In genomic region chr5:10277773-10278630, GRCh38 we compare ENCODE assay signal across 1 cellular context.
TF ChIP-seq lines count a peak whose summit lies in the region.

No MANE protein-coding gene starts in this region.

TF ChIP-seq in HepG2, 621 proteins besides CTCF, POLR2A, EP300 and RAD21:
- no peak for TF ChIP-seq TFDP2 (CRISPR knock-in tag; IDR thresholded peaks at IDR 0.05)
- TF ChIP-seq ZNF564 (CRISPR knock-in tag; IDR thresholded peaks at IDR 0.05) = no peak
- TF ChIP-seq ZNF101 (CRISPR knock-in tag; IDR thresholded peaks at IDR 0.05; ENCODE audit: borderline replicate concordance, low read depth) = no peak
- TF ChIP-seq YEATS4 (CRISPR knock-in tag; IDR thresholded peaks at IDR 0.05; ENCODE audit: borderline replicate concordance) = no peak
- TF ChIP-seq JARID2 (CRISPR knock-in tag; IDR thresholded peaks at IDR 0.05; ENCODE audit: insufficient replicate concordance) = no peak
- TF ChIP-seq, protein P1, sequence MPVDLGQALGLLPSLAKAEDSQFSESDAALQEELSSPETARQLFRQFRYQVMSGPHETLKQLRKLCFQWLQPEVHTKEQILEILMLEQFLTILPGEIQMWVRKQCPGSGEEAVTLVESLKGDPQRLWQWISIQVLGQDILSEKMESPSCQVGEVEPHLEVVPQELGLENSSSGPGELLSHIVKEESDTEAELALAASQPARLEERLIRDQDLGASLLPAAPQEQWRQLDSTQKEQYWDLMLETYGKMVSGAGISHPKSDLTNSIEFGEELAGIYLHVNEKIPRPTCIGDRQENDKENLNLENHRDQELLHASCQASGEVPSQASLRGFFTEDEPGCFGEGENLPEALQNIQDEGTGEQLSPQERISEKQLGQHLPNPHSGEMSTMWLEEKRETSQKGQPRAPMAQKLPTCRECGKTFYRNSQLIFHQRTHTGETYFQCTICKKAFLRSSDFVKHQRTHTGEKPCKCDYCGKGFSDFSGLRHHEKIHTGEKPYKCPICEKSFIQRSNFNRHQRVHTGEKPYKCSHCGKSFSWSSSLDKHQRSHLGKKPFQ (CRISPR knock-in tag; IDR thresholded peaks at IDR 0.05; ENCODE audit: insufficient replicate concordance) = no peak
- TF ChIP-seq ZNF629 (CRISPR knock-in tag; conservative IDR thresholded peaks at IDR 0.05) = peak; percentile 78
TF ChIP-seq in HepG2: peak in this region for 1.
